ENCODE assay signal across 18 cellular contexts in genomic region chr11:82577246-82577645, GRCh38.
DNase-seq lines count a peak whose midpoint lies in the region; TF ChIP-seq lines count a peak whose summit lies in the region.
"Had no signal": no experiment of that assay in that cellular context is flagged by ENCODE, and none has a peak within 500 bp of the region (broad histone marks: within the 10 kb centered on the region; RNA-seq: fewer than 3 reads in every experiment).

No MANE protein-coding gene starts in this region.

- H3K27ac ChIP-seq in ovary: no peak overlapping the region
- H3K27ac ChIP-seq: A549, C4-2B had no signal

- TF ChIP-seq CTCF in ovary (IDR thresholded peaks at IDR 0.05): no peak

- H3K4me1 ChIP-seq in ovary (ENCODE audit: insufficient read depth): no peaks in the 10 kb centered on the region
- H3K4me1 ChIP-seq: A549 had no signal

- H3K4me3 ChIP-seq in ovary: no peak overlapping the region
- H3K4me3 ChIP-seq: A549 had no signal

- TF ChIP-seq POLR2A in ovary (IDR thresholded peaks at IDR 0.05): no peak

- H3K9me3 ChIP-seq in ovary: no peaks in the 10 kb centered on the region
- H3K9me3 ChIP-seq: A549 had no signal

- DNase-seq in DMS 273 (lab: John Stamatoyannopoulos, UW; ENCODE audit: unreplicated experiment): peak; percentile 64
- DNase-seq in NCI-H446 (lab: John Stamatoyannopoulos, UW): peak; percentile 83 to 92
- DNase-seq in SK-N-DZ (ENCODE audit: low spot score): peak; percentile 32
- DNase-seq in midbrain (lab: John Stamatoyannopoulos, UW): peak; percentile 6
- no peak for DNase-seq in ovary
- DNase-seq in middle frontal gyrus (ENCODE audit: extremely low spot score, low spot score): no peak
- DNase-seq in activated CD4-positive, alpha-beta T cell treated with anti-CD3 and anti-CD28 coated beads for 1 hour: no peak
- no peak for DNase-seq in NAMALWA (ENCODE audit: low spot score)
- DNase-seq: DMS153, Kasumi-1, NCI-H1417, NCI-H2029 treated with DMSO at 0.1 percent for 48 hours, NCI-H526 treated with DMSO at 0.1 percent for 48 hours, OCI-M1, SIG-M5, SW 1271 had no signal

- no peaks in the 10 kb centered on the region for H3K27me3 ChIP-seq in ovary

- intact Hi-C loops in ovary (cut with DNase I): no loop called here

- 64 to 72% (median 70%) methylated on average over 5 of the region's 5 CpGs for WGBS in ovary, 3 donors

- TF ChIP-seq EP300 in ovary (IDR thresholded peaks at IDR 0.05): no peak

- H3K36me3 ChIP-seq in ovary: no peaks in the 10 kb centered on the region

Comparison
In these comparisons a context has a peak if more than half of its experiments do, and no peak if none do; other contexts are left out.
1. DNase-seq: peak in DMS 273 (single experiment), NCI-H446 (2 of 2), SK-N-DZ (single experiment) and midbrain (single experiment); none in ovary (0 of 5), middle frontal gyrus (single experiment), activated CD4-positive, alpha-beta T cell treated with anti-CD3 and anti-CD28 coated beads for 1 hour (single experiment) and NAMALWA (single experiment).